ENCODE assay signal across 1 cellular context in genomic region chr2:210183936-210184335, GRCh38.
TF ChIP-seq lines count a peak whose summit lies in the region.

No MANE protein-coding gene starts in this region.

TF ChIP-seq in GM12878, 131 proteins besides CTCF, POLR2A, EP300 and RAD21:
- peak; percentile 20; the same call in 1 of the 2 replicates for TF ChIP-seq RUNX3 (IDR thresholded peaks at IDR 0.05; ENCODE audit: low read length)
